ENCODE assay signal across 1 cellular context in genomic region chr16:89098767-89099430, GRCh38.
TF ChIP-seq lines count a peak whose summit lies in the region.

No MANE protein-coding gene starts in this region.

TF ChIP-seq in HepG2, 621 proteins besides CTCF, POLR2A, EP300 and RAD21:
- TF ChIP-seq ZNF687 (CRISPR knock-in tag; IDR thresholded peaks at IDR 0.05): peak; percentile 20; the same call in 1 of the 2 replicates
- no peak for TF ChIP-seq NFYB (CRISPR knock-in tag; IDR thresholded peaks at IDR 0.05)
- no peak for TF ChIP-seq MATR3 (CRISPR knock-in tag; IDR thresholded peaks at IDR 0.05)
- TF ChIP-seq RBFOX2 (IDR thresholded peaks at IDR 0.05; ENCODE audit: low read depth, low read length): 0 out of 2 replicates have a peak, but pooled peaks have one; percentile 24
- TF ChIP-seq NCOR1 (IDR thresholded peaks at IDR 0.05; ENCODE audit: borderline replicate concordance, low read length): 0 out of 2 replicates have a peak, but pooled peaks have one; percentile 45
- no peak for TF ChIP-seq ZNF569 (CRISPR knock-in tag; IDR thresholded peaks at IDR 0.05; ENCODE audit: borderline replicate concordance)
- no peak for TF ChIP-seq ETS1 (CRISPR knock-in tag; IDR thresholded peaks at IDR 0.05)
- no peak for TF ChIP-seq TAF1 (CRISPR knock-in tag; IDR thresholded peaks at IDR 0.05)
